In the genomic region with DNA sequence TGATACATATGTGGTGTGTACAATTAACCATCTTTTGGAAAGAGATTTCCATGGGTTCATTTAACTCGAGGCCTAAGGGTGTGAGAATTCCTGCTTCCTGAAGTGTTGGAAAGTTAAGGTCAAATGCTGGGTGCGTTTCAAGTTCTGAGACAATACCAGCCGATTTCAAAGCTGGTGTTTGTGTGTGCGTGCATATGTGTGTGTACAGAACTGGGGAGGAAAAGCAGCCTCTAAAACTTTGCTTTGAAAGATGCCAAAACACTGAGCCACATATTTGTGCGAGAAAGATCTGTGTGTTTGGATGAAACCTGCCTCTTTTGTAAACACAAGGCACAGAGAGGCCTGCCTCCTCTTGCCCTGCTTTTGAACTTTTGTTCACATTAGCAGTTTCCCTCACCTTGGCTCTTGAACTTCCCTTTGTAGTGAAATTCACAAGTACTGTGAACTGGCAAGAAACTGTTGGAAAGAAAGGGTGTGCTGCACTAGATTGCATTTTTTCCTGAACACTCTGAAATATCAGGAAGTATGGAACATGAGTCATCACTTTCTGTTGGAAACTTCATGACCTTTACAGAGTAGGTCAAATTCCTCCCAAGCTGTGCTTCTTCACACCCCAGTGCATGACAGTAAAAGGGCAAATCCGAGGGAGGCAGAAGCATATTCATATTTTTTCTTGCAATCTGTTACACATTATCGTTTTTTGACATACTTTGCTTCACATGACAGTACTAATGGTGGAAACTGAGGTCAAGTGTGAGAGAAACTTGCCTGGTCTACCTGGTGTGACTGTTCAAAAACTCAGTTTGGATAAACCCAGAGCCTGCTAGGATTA, we compare ENCODE assay signal across 1 cellular context.
TF ChIP-seq lines count a peak whose summit lies in the region.

No MANE protein-coding gene starts in this region.

TF ChIP-seq in HepG2, 621 proteins besides CTCF, POLR2A, EP300 and RAD21 (continued from another document):
- TF ChIP-seq DR1 (CRISPR knock-in tag; IDR thresholded peaks at IDR 0.05) = no peak; the same call in 1 of the 2 replicates
- peak; percentile 69; the same call in 1 of the 2 replicates for TF ChIP-seq KMT2B (CRISPR knock-in tag; IDR thresholded peaks at IDR 0.05)
- TF ChIP-seq, protein P1, sequence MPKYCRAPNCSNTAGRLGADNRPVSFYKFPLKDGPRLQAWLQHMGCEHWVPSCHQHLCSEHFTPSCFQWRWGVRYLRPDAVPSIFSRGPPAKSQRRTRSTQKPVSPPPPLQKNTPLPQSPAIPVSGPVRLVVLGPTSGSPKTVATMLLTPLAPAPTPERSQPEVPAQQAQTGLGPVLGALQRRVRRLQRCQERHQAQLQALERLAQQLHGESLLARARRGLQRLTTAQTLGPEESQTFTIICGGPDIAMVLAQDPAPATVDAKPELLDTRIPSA (CRISPR knock-in tag; IDR thresholded peaks at IDR 0.05; ENCODE audit: borderline replicate concordance) = no peak
- TF ChIP-seq, protein P2, sequence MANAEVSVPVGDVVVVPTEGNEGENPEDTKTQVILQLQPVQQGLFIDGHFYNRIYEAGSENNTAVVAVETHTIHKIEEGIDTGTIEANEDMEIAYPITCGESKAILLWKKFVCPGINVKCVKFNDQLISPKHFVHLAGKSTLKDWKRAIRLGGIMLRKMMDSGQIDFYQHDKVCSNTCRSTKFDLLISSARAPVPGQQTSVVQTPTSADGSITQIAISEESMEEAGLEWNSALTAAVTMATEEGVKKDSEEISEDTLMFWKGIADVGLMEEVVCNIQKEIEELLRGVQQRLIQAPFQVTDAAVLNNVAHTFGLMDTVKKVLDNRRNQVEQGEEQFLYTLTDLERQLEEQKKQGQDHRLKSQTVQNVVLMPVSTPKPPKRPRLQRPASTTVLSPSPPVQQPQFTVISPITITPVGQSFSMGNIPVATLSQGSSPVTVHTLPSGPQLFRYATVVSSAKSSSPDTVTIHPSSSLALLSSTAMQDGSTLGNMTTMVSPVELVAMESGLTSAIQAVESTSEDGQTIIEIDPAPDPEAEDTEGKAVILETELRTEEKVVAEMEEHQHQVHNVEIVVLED (CRISPR knock-in tag; IDR thresholded peaks at IDR 0.05; ENCODE audit: borderline replicate concordance) = peak; percentile 28; the same call in 1 of the 2 replicates
- TF ChIP-seq AKAP8 (CRISPR knock-in tag; IDR thresholded peaks at IDR 0.05) = 0 out of 2 replicates have a peak, but pooled peaks have one; percentile 33
- no peak for TF ChIP-seq ZNF720 (CRISPR knock-in tag; IDR thresholded peaks at IDR 0.05)
- peak; percentile 32; the same call in 1 of the 2 replicates for TF ChIP-seq ZIK1 (CRISPR knock-in tag; IDR thresholded peaks at IDR 0.05; ENCODE audit: borderline replicate concordance, low read depth)
- TF ChIP-seq, protein P3, sequence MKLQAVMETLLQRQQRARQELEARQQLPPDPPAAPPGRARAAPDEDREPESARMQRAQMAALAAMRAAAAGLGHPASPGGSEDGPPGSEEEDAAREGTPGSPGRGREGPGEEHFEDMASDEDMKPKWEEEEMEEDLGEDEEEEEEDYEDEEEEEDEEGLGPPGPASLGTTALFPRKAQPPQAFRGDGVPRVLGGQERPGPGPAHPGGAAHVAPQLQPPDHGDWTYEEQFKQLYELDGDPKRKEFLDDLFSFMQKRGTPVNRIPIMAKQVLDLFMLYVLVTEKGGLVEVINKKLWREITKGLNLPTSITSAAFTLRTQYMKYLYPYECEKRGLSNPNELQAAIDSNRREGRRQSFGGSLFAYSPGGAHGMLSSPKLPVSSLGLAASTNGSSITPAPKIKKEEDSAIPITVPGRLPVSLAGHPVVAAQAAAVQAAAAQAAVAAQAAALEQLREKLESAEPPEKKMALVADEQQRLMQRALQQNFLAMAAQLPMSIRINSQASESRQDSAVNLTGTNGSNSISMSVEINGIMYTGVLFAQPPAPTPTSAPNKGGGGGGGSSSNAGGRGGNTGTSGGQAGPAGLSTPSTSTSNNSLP (IDR thresholded peaks at IDR 0.05; ENCODE audit: low read depth, low read length) = peak; percentile 51
